In the genomic region with DNA sequence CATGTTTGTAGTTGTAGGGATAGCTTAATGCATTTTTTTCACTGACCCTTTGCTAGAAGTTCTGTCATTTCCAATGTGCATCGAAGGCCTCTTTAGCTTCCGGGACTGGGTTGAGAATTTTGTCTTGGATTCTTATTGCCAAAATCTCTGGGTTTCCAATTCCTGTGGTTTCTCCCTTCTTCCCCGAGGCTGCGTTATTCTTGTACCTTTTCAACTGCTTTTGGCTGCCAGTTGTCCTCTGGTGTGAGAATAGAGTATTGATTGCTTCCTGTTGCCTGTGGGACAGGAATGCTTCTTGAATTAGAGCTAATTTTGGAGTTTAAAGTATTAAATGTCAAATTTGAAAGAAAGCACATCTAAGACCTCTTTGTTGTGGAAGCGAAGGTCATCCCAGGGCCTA, we compare ENCODE assay signal across 16 cellular contexts. TPM values are rescaled to one million over a fixed set of nuclear protein-coding genes. Genes with fewer than 3 reads are reported as not detected.
"Had no signal": no experiment of that assay in that cellular context is flagged by ENCODE, and none has a peak within 500 bp of the region (broad histone marks: within the 10 kb centered on the region; RNA-seq: fewer than 3 reads in every experiment).

No MANE protein-coding gene starts in this region.

- DNase-seq: activated B cell treated with CpG ODN at 0.5 μM for 24 hours; activated CD4-positive, alpha-beta T cell treated with anti-CD3 and anti-CD28 coated beads, Interleukin-2, amount 10 ng/mL, durations not matched to agents 24 days and 14 days; activated CD8-positive, alpha-beta memory T cell treated with anti-CD3 and anti-CD28 coated beads, Interleukin-2, amount 50 U/mL, for 4 hours; activated CD8-positive, alpha-beta T cell treated with anti-CD3 and anti-CD28 coated beads, Interleukin-2, amount 10 ng/mL, durations not matched to agents 7 days and 5 days; activated naive CD8-positive, alpha-beta T cell treated with anti-CD3 and anti-CD28 coated beads for 36 hours; brain microvascular endothelial cell; cerebellar nuclear complex; effector memory CD4-positive, alpha-beta T cell; foreskin keratinocyte; stimulated activated CD4-positive, alpha-beta T cell treated with anti-CD3 and anti-CD28 coated beads, Interleukin-4, amount 100 ng/mL, for 24 hours; stimulated activated naive CD4-positive, alpha-beta T cell; tibial artery had no signal

- H3K9ac ChIP-seq: parathyroid adenoma had no signal

- H3K9me3 Mint-ChIP-seq: activated B cell treated with CpG ODN at 0.5 μM for 24 hours; activated CD4-positive, alpha-beta T cell treated with anti-CD3 and anti-CD28 coated beads, Interleukin-2, amount 10 ng/mL, durations not matched to agents 24 days and 14 days; activated naive CD8-positive, alpha-beta T cell treated with anti-CD3 and anti-CD28 coated beads for 36 hours; activated T-helper 1 cell treated with anti-CD3 and anti-CD28 coated beads, Interleukin-12 subunit alpha, Interleukin-12 subunit beta, Interleukin-2, Interleukin-4 antibody, amounts not matched to agents 30 ng/mL and 10 ng/mL and 1 ng/mL, durations not matched to agents 14 hours and 24 hours and 36 hours had no signal

- H3K36me3 Mint-ChIP-seq: activated naive CD8-positive, alpha-beta T cell treated with anti-CD3 and anti-CD28 coated beads for 36 hours had no signal

- H3K36me3 ChIP-seq: brain microvascular endothelial cell, tibial artery had no signal

- H3K9me3 ChIP-seq: tibial artery had no signal

- H3K4me1 Mint-ChIP-seq: activated B cell treated with CpG ODN at 0.5 μM for 24 hours; activated CD4-positive, alpha-beta T cell treated with anti-CD3 and anti-CD28 coated beads, Interleukin-2, amount 10 ng/mL, durations not matched to agents 24 days and 14 days had no signal

- H3K4me3 ChIP-seq: skin epidermis, tibial artery had no signal

- H3K27ac ChIP-seq: brain microvascular endothelial cell, foreskin keratinocyte, parathyroid adenoma, tibial artery had no signal

- H3K4me3 Mint-ChIP-seq: activated B cell treated with CpG ODN at 0.5 μM for 24 hours; activated CD4-positive, alpha-beta T cell treated with anti-CD3 and anti-CD28 coated beads, Interleukin-2, amount 10 ng/mL, durations not matched to agents 24 days and 14 days; activated CD8-positive, alpha-beta T cell treated with anti-CD3 and anti-CD28 coated beads, Interleukin-2, amount 10 ng/mL, durations not matched to agents 7 days and 5 days; activated naive CD8-positive, alpha-beta T cell treated with anti-CD3 and anti-CD28 coated beads for 36 hours; activated T-helper 1 cell treated with anti-CD3 and anti-CD28 coated beads, Interleukin-12 subunit alpha, Interleukin-12 subunit beta, Interleukin-2, Interleukin-4 antibody, amounts not matched to agents 30 ng/mL and 10 ng/mL and 1 ng/mL, durations not matched to agents 14 hours and 24 hours and 36 hours had no signal

- H3K4me1 ChIP-seq: parathyroid adenoma, tibial artery had no signal

- H3K27me3 ChIP-seq: brain microvascular endothelial cell, foreskin keratinocyte had no signal

- H3K27ac Mint-ChIP-seq: activated B cell treated with CpG ODN at 0.5 μM for 24 hours; activated CD4-positive, alpha-beta T cell treated with anti-CD3 and anti-CD28 coated beads, Interleukin-2, amount 10 ng/mL, durations not matched to agents 24 days and 14 days; activated CD8-positive, alpha-beta T cell treated with anti-CD3 and anti-CD28 coated beads, Interleukin-2, amount 10 ng/mL, durations not matched to agents 7 days and 5 days; activated naive CD8-positive, alpha-beta T cell treated with anti-CD3 and anti-CD28 coated beads for 36 hours; activated T-helper 1 cell treated with anti-CD3 and anti-CD28 coated beads, Interleukin-12 subunit alpha, Interleukin-12 subunit beta, Interleukin-2, Interleukin-4 antibody, amounts not matched to agents 30 ng/mL and 10 ng/mL and 1 ng/mL, durations not matched to agents 14 hours and 24 hours and 36 hours had no signal

- ATAC-seq: activated CD8-positive, alpha-beta T cell treated with anti-CD3 and anti-CD28 coated beads, Interleukin-2, amount 10 ng/mL, durations not matched to agents 7 days and 5 days; foreskin keratinocyte had no signal

RNA-seq across cellular contexts. Expression of a gene that starts 21.0 kb away (rescaled TPM):
- total RNA-seq: T-helper 2 cell treated with Interferon-gamma antibody and Interleukin-4, amounts not matched to agents 100 ng/mL and 5 ng/mL, for 36 hours had no signal
